Comparison of ENCODE assay signal across 8 cellular contexts in the genomic region with DNA sequence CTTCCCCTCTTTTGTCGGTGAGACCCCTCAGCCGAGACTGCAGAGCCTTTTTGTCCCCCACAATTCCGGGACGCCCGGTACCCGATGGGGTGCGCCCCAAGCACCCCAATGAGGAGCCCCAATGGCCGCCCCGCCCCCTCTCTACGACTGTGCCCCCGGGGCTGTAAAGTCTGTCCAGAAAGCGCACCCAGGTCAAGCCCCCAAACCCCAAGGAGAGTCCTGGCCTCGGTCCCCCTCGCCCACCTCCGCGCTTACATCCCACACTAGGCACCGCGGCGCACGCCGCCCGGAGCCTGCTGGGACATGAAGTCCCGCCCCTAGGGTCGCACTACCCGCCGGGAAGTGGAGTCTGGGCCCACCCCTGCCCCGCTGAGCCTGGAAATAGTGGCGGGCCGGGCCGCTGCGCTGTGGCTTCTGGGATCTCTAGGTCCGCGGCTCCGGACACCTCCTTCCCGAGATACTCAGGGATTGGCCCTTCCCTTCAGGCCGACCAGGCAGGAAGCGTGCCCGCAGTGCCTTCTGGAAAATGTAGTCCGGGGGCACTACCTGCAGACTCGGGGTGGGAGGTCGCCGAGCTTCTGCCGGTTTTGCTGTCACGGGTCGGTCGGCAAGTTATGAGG. TPM values are rescaled to one million over a fixed set of nuclear protein-coding genes. Genes with fewer than 3 reads are reported as not detected.
DNase-seq lines count a peak whose midpoint lies in the region; ATAC-seq and TF ChIP-seq lines count a peak whose summit lies in the region.

A gene (minus strand): TSS at position 281 of the 620 bp plus-strand sequence. CDS start 442 bp downstream, outside the sequence.

- no peaks in the 10 kb centered on the region for H3K9me3 Mint-ChIP-seq in activated B cell treated with CpG ODN at 0.5 μM for 24 hours

- H2AFZ ChIP-seq in smooth muscle cell (ENCODE audit: low read depth), result peak within 1 kb of the TSS; percentile 90

- no peaks in the 10 kb centered on the region for H3F3A ChIP-seq in smooth muscle cell (ENCODE audit: low read depth)

- H3K27me3 ChIP-seq in smooth muscle cell (ENCODE audit: low read depth), result no peaks in the 10 kb centered on the region

- intact Hi-C loops in activated B cell treated with CpG ODN at 0.5 μM for 24 hours (cut with micrococcal nuclease), result loop anchor here (1.0 to 2.0 kb wide), 6 partner anchors 8 to 114 kb away; a partner anchor contains a TSS

- H3K27me3 Mint-ChIP-seq in activated B cell treated with CpG ODN at 0.5 μM for 24 hours, result no peaks in the 10 kb centered on the region

- under 1% methylated on average over 42 of the region's 46 CpGs for WGBS in smooth muscle cell (ENCODE audit: low lambda C conversion rate)

- peak within 1 kb of the TSS; percentile 85 for H3K27ac Mint-ChIP-seq in activated B cell treated with CpG ODN at 0.5 μM for 24 hours

- no peaks in the 10 kb centered on the region for H3K79me2 ChIP-seq in smooth muscle cell (ENCODE audit: low read depth)

- H3K36me3 Mint-ChIP-seq in activated B cell treated with CpG ODN at 0.5 μM for 24 hours (ENCODE audit: low read depth), result peaks cover 26% of the 10 kb centered on the region

- peak within 1 kb of the TSS; percentile 90 to 98 for H3K4me3 ChIP-seq in cardiac fibroblast (replicated peaks in 1 of 2; ENCODE audit: low read depth in 2 of 2, low read length in 2 of 2)
- H3K4me3 ChIP-seq in smooth muscle cell, result peak within 1 kb of the TSS; percentile 85

- peak within 1 kb of the TSS; percentile 31 for H3K9ac ChIP-seq in smooth muscle cell (ENCODE audit: low read depth)

- TF ChIP-seq CTCF in activated B cell treated with CpG ODN at 0.5 μM for 24 hours (IDR thresholded peaks at IDR 0.05), result no peak
- TF ChIP-seq CTCF in cardiac fibroblast (IDR thresholded peaks at IDR 0.05; ENCODE audit: low read depth, low read length), result no peak
- TF ChIP-seq CTCF in smooth muscle cell (IDR thresholded peaks at IDR 0.05; ENCODE audit: borderline replicate concordance, insufficient read depth, poor library complexity, severe bottlenecking), result no peak

- POLR2A ChIA-PET in activated B cell treated with CpG ODN at 0.5 μM for 24 hours (lab: Charles Lee), result interaction anchor here (0.6 to 3.1 kb wide), 12 partner anchors 10 to 611 kb away, joined by 3 to 34 read pairs (median 5); a partner anchor contains a TSS

- peak within 1 kb of the TSS; percentile 96 for H3K4me3 Mint-ChIP-seq in activated B cell treated with CpG ODN at 0.5 μM for 24 hours

- peak; percentile 87 for DNase-seq in A172 (ENCODE audit: low spot score)
- peak; percentile 96 for DNase-seq in NCI-H226
- peak; percentile 78 for DNase-seq in activated B cell treated with CpG ODN at 0.5 μM for 24 hours
- peak; percentile 95 to 97 for DNase-seq in cardiac fibroblast (ENCODE audit: low read depth in 2 of 2)
- DNase-seq in iPS-NIHi7 (ENCODE audit: extremely low spot score), result peak; percentile 99
- DNase-seq in smooth muscle cell (lab: John Stamatoyannopoulos, UW; ENCODE audit: unreplicated experiment), result peak; percentile 79

- H3K4me1 ChIP-seq in smooth muscle cell (ENCODE audit: low read depth), result peaks cover 6% of the 10 kb centered on the region

- no peaks in the 10 kb centered on the region for H3K9me3 ChIP-seq in smooth muscle cell (replicated peaks; ENCODE audit: low read depth)

- peaks cover 3% of the 10 kb centered on the region for H4K20me1 ChIP-seq in smooth muscle cell (ENCODE audit: low read depth)

- H3K4me1 Mint-ChIP-seq in activated B cell treated with CpG ODN at 0.5 μM for 24 hours, result peaks cover 36% of the 10 kb centered on the region

- no peaks in the 10 kb centered on the region for H3K36me3 ChIP-seq in smooth muscle cell (ENCODE audit: low read depth)

- no peak within 1 kb of the TSS for H3K27ac ChIP-seq in smooth muscle cell (ENCODE audit: low read depth)

- peak within 1 kb of the TSS; percentile 94 for H3K4me2 ChIP-seq in smooth muscle cell

- CTCF ChIA-PET in activated B cell treated with CpG ODN at 0.5 μM for 24 hours (lab: Charles Lee), result interaction anchor here (1.0 to 1.8 kb wide), 3 partner anchors 23 to 204 kb away, joined by 3 to 5 read pairs (median 5); a partner anchor contains a TSS

- ATAC-seq in GM18868 (IDR thresholded peaks at IDR 0.05; ENCODE audit: unreplicated experiment), result peak; percentile 55
- peak; percentile 61 for ATAC-seq in HG03139 (IDR thresholded peaks at IDR 0.05; ENCODE audit: unreplicated experiment)
- peak; percentile 87 for ATAC-seq in activated B cell treated with CpG ODN at 0.5 μM for 24 hours (ENCODE audit: low read depth)

RNA-seq across cellular contexts. Expression of the gene that starts here (rescaled TPM):
- total RNA-seq in A172 (2014; rRNA removed; shearing (Covaris generic)), result 14.3 and 15.0 TPM in 2 replicates
- total RNA-seq in activated B cell treated with CpG ODN at 0.5 μM for 24 hours (35.1 and 44.6 TPM in 2 replicates), smooth muscle cell (10.5 and 11.6 TPM in 2 replicates)
- 35.4 and 37.3 TPM in 2 replicates for polyA plus RNA-seq in smooth muscle cell
